Comparison of ENCODE assay signal across 1 cellular context in genomic region chrX:75067931-75068330, GRCh38.
TF ChIP-seq lines count a peak whose summit lies in the region.

No MANE protein-coding gene starts in this region.

TF ChIP-seq in IMR-90, 13 proteins besides CTCF, POLR2A, EP300 and RAD21:
- no peak for TF ChIP-seq CHD1 (IDR thresholded peaks at IDR 0.05; ENCODE audit: low read depth, low read length)
- peak; percentile 28; the same call in 1 of the 2 replicates for TF ChIP-seq CEBPB (IDR thresholded peaks at IDR 0.05; ENCODE audit: low read depth, low read length)
